ENCODE assay signal across 10 cellular contexts in the genomic region with DNA sequence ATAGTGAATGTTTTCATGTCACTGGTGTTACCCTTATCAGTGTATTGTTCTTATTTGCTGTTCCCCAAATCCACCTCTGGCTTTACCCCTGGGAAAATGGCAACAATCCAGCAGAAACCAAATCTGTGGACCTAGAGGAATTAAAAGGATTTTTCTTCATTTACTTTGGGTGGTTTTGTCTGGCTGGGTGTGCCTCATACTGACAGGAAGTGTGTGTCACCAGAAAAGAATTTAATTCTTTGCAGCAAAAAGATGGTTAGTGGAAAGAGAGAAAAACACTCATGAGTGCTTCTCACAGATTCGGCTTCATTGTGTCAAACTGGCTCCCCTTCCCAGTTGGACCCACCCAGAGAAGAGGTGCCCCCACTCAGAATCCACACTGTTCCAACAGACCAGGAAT. TPM values are rescaled to one million over a fixed set of nuclear protein-coding genes. Genes with fewer than 3 reads are reported as not detected.
DNase-seq lines count a peak whose midpoint lies in the region; ATAC-seq, FAIRE-seq and TF ChIP-seq lines count a peak whose summit lies in the region.
"Had no signal": no experiment of that assay in that cellular context is flagged by ENCODE, and none has a peak within 500 bp of the region (broad histone marks: within the 10 kb centered on the region; RNA-seq: fewer than 3 reads in every experiment).

No MANE protein-coding gene starts in this region.

- WGBS in mesodermal cell (ENCODE audit: insufficient coverage in 2 of 2), 2 experiments, result 57 to 88% methylated on average over 1 of the region's 1 CpG

- no peaks in the 10 kb centered on the region for H4K20me1 ChIP-seq in endothelial cell of umbilical vein (replicated peaks; ENCODE audit: control insufficient read depth, extremely low read depth, insufficient read depth, low read length)

- TF ChIP-seq CTCF in endothelial cell of umbilical vein (IDR thresholded peaks at IDR 0.05; ENCODE audit: extremely low read depth in 1 of 2, insufficient read depth in 1 of 2, low read depth in 1 of 2, low read length in 2 of 2), result no peak

- no peaks in the 10 kb centered on the region for H3K36me3 ChIP-seq in endothelial cell of umbilical vein (ENCODE audit: control insufficient read depth in 2 of 2, extremely low read depth in 1 of 2, insufficient read depth in 2 of 2, low read length in 2 of 2)
- peaks cover 4% of the 10 kb centered on the region for H3K36me3 ChIP-seq in mesodermal cell (ENCODE audit: control insufficient read depth, insufficient read depth, low read length)
- H3K36me3 ChIP-seq: ovary had no signal

- H3K27me3 ChIP-seq in endothelial cell of umbilical vein (ENCODE audit: control insufficient read depth in 2 of 2, insufficient read depth in 2 of 2, low read length in 2 of 2), result no peaks in the 10 kb centered on the region
- H3K27me3 ChIP-seq: ovary had no signal

- POLR2A ChIA-PET in endothelial cell of umbilical vein (lab: Charles Lee), result no interaction called here

- no TSS peak for BruUV-seq in endothelial cell of umbilical vein (replicated peaks; lab: Mats Ljungman, UMichigan)

- dilution Hi-C loops in endothelial cell of umbilical vein (cut with MboI; ENCODE audit: extremely low pct_ligation_motif_present, low sequenced_read_pairs), result no loop called here

- CTCF ChIA-PET in endothelial cell of umbilical vein (lab: Charles Lee), result interaction anchor here (0.7 to 6.5 kb wide), 2 partner anchors 46 to 556 kb away, joined by 3 to 79 read pairs; no protein-coding TSS in a partner anchor

- FAIRE-seq in endothelial cell of umbilical vein (lab: Jason Lieb, UNC), result peak; percentile 85

- ATAC-seq in HG02763 (IDR thresholded peaks at IDR 0.05; ENCODE audit: unreplicated experiment), result no peak
- ATAC-seq in GM21447 (IDR thresholded peaks at IDR 0.05; ENCODE audit: unreplicated experiment), result no peak
- ATAC-seq: CD8-positive, alpha-beta T cell had no signal

- no peak for TF ChIP-seq RAD21 in Ishikawa (IDR thresholded peaks at IDR 0.05; ENCODE audit: low read depth)

- H3K9me1 ChIP-seq in endothelial cell of umbilical vein (replicated peaks; ENCODE audit: control insufficient read depth, extremely low read depth, insufficient read depth, low read length), result no peaks in the 10 kb centered on the region

- peak overlapping the region in 1 of 3 experiments; percentile 36 for H3K4me3 ChIP-seq in endothelial cell of umbilical vein (replicated peaks in 1 of 3; ENCODE audit: insufficient read depth in 1 of 3, low read depth in 1 of 3, low read length in 3 of 3)
- no peak overlapping the region for H3K4me3 ChIP-seq in mesodermal cell (ENCODE audit: extremely low read depth, insufficient read depth, low read length, poor library complexity, severe bottlenecking)
- H3K4me3 ChIP-seq: ovary had no signal

- peak overlapping the region; percentile 80 for H3K4me2 ChIP-seq in endothelial cell of umbilical vein (ENCODE audit: insufficient read depth, low read length)

- TF ChIP-seq POLR2A in endothelial cell of umbilical vein (IDR thresholded peaks at IDR 0.05; ENCODE audit: low read depth, low read length), result peak; percentile 32

- no peak overlapping the region for H2AFZ ChIP-seq in endothelial cell of umbilical vein (ENCODE audit: low read depth, low read length)

- peak; percentile 83; the same call in 1 of the 2 replicates for TF ChIP-seq EP300 in Ishikawa (IDR thresholded peaks at IDR 0.05; ENCODE audit: borderline replicate concordance)

- H3K9me3 ChIP-seq in endothelial cell of umbilical vein (replicated peaks; ENCODE audit: control insufficient read depth, insufficient read depth, low read length), result no peaks in the 10 kb centered on the region
- peaks cover 6% of the 10 kb centered on the region for H3K9me3 ChIP-seq in mesodermal cell (ENCODE audit: control insufficient read depth, low read length)
- H3K9me3 ChIP-seq: ovary had no signal

- H3K9ac ChIP-seq in endothelial cell of umbilical vein (replicated peaks; ENCODE audit: extremely low read depth, insufficient read depth, low read length), result peak overlapping the region; percentile 81

- intact Hi-C loops in endothelial cell of umbilical vein (cut with micrococcal nuclease), result loop anchor here (1.0 to 5.0 kb wide), 4 partner anchors 23 to 432 kb away; a partner anchor contains a TSS

- H3K79me2 ChIP-seq in endothelial cell of umbilical vein (ENCODE audit: control insufficient read depth, insufficient read depth, low read length), result peaks cover 4% of the 10 kb centered on the region

- H3K27ac ChIP-seq in endothelial cell of umbilical vein (ENCODE audit: insufficient read depth, low read depth, low read length) (peak overlapping the region; percentile 100), mesodermal cell (ENCODE audit: low read depth, low read length, severe bottlenecking) (peak overlapping the region; percentile 76)

- DNase-seq in A172 (ENCODE audit: low spot score) (peak; percentile 83), endothelial cell of umbilical vein (ENCODE audit: low read depth, low spot score) (peak; percentile 84), DMS114 treated with DMSO at 0.1 percent for 48 hours (lab: John Stamatoyannopoulos, UW; ENCODE audit: unreplicated experiment) (no peak), SKM-1 treated with dmso at 0.1 percent for 144 hours (lab: John Stamatoyannopoulos, UW; ENCODE audit: unreplicated experiment) (no peak)
- DNase-seq: CD8-positive, alpha-beta T cell had no signal

- H3K4me1 ChIP-seq in endothelial cell of umbilical vein (ENCODE audit: control insufficient read depth, extremely low read depth, insufficient read depth, low read length) (peaks cover 48% of the 10 kb centered on the region), mesodermal cell (ENCODE audit: control insufficient read depth, insufficient read depth, low read length, poor library complexity, severe bottlenecking) (peaks cover 29% of the 10 kb centered on the region)

TF ChIP-seq in Ishikawa, 13 proteins besides CTCF, POLR2A, EP300 and RAD21 (continues in another document):
- TF ChIP-seq, protein P1, sequence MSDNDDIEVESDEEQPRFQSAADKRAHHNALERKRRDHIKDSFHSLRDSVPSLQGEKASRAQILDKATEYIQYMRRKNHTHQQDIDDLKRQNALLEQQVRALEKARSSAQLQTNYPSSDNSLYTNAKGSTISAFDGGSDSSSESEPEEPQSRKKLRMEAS (IDR thresholded peaks at IDR 0.05), result no peak
- TF ChIP-seq TCF12 (IDR thresholded peaks at IDR 0.05; ENCODE audit: low read depth) (peak; percentile 49; the same call in 1 of the 2 replicates), YY1 (IDR thresholded peaks at IDR 0.05; ENCODE audit: low read depth) (no peak), TAF1 (IDR thresholded peaks at IDR 0.05; ENCODE audit: low read depth) (no peak), CREB1 (IDR thresholded peaks at IDR 0.05; ENCODE audit: low read depth) (no peak), EGR1 (IDR thresholded peaks at IDR 0.05) (no peak), CEBPB (IDR thresholded peaks at IDR 0.05) (no peak), ZBTB7A (IDR thresholded peaks at IDR 0.05; ENCODE audit: low read depth) (no peak)

TF ChIP-seq in endothelial cell of umbilical vein, 7 proteins besides CTCF, POLR2A, EP300 and RAD21:
- TF ChIP-seq, protein P1 (IDR thresholded peaks at IDR 0.05; ENCODE audit: insufficient read depth, insufficient read length), result no peak
- peak; percentile 69 for TF ChIP-seq FOS (IDR thresholded peaks at IDR 0.05; ENCODE audit: borderline replicate concordance, insufficient read depth, low read length)
- TF ChIP-seq MYC (IDR thresholded peaks at IDR 0.05; ENCODE audit: low read depth, low read length), result no peak
- peak; percentile 70 for TF ChIP-seq POLR2AphosphoS5 (IDR thresholded peaks at IDR 0.05; ENCODE audit: insufficient read depth, low read depth, low read length)
- TF ChIP-seq GATA2 (IDR thresholded peaks at IDR 0.05; ENCODE audit: insufficient read depth, insufficient read length, low read depth, low read length), result no peak
- peak; percentile 91 for TF ChIP-seq JUN (IDR thresholded peaks at IDR 0.05; ENCODE audit: borderline replicate concordance, insufficient read depth, insufficient read length, low read depth)
- TF ChIP-seq EZH2 (IDR thresholded peaks at IDR 0.05; ENCODE audit: borderline replicate concordance, low read depth, low read length, severe bottlenecking), result no peak

RNA-seq across cellular contexts. Expression of a gene that starts 38.9 kb away (rescaled TPM):
- total RNA-seq in A172 (2014; rRNA removed; shearing (Covaris generic)), result 2.0 and 2.8 TPM in 2 replicates
- total RNA-seq in endothelial cell of umbilical vein, result 109 and 112 TPM in 2 replicates
- polyA plus RNA-seq in endothelial cell of umbilical vein, result 50.4 and 56.6 TPM in 2 replicates
- polyA plus RNA-seq in endothelial cell of umbilical vein (2011; cell fraction: cytosol; rRNA removed), result 49.5 and 50.2 TPM in 2 replicates
- polyA plus RNA-seq in endothelial cell of umbilical vein (2011; cell fraction: nucleus; rRNA removed), result 65.8 and 87.7 TPM in 2 replicates
- 85.1 and 115 TPM in 2 replicates for polyA plus RNA-seq in endothelial cell of umbilical vein (2012)
- 141 and 152 TPM in 2 replicates for polyA minus RNA-seq in endothelial cell of umbilical vein
- polyA minus RNA-seq in endothelial cell of umbilical vein (2011; cell fraction: cytosol; rRNA and poly(A)+ RNA removed), result 11.5 TPM
- 58.9 and 89.5 TPM in 2 replicates for polyA minus RNA-seq in endothelial cell of umbilical vein (2011; cell fraction: nucleus; rRNA and poly(A)+ RNA removed)
- 18.9 TPM for polyA plus RNA-seq in mesodermal cell (2013, experiment 1 of 2)
- polyA plus RNA-seq in mesodermal cell (2013, experiment 2 of 2), result 15.9 TPM

Comparison
In these comparisons a context has a peak if more than half of its experiments do, and no peak if none do; other contexts are left out.
1. DNase-seq: peak in A172 (single experiment) and endothelial cell of umbilical vein (single experiment); none in DMS114 treated with DMSO at 0.1 percent for 48 hours (single experiment) and SKM-1 treated with dmso at 0.1 percent for 144 hours (single experiment).
2. RNA of a gene that starts 38.9 kb away (total RNA-seq): 109 to 112 TPM in endothelial cell of umbilical vein; 2.0 to 2.8 TPM in A172; every median in the first group is over 10 times any median in the second.